In the genomic region with DNA sequence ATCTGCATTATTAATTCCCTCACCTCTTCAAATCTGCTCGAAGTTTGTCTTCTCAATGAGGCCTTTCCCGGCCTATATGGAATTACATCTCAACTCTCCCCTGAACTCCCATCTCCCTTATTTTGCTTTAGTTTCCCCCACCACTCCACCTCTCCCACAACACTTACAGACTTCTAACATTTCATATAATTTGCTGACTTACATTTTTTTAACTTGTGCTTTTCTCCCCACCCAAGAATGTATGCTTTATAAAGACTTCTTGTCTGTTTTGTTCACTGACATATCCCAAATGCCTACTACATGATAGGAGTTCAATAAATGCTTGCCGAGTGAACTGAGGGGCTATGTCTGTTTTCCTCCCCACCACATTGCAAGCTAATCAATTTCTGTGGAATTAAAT, we compare ENCODE assay signal across 25 cellular contexts. TPM values are rescaled to one million over a fixed set of nuclear protein-coding genes. Genes with fewer than 3 reads are reported as not detected.
DNase-seq lines count a peak whose midpoint lies in the region; ATAC-seq and TF ChIP-seq lines count a peak whose summit lies in the region.
"Had no signal": no experiment of that assay in that cellular context is flagged by ENCODE, and none has a peak within 500 bp of the region (broad histone marks: within the 10 kb centered on the region; RNA-seq: fewer than 3 reads in every experiment).

No MANE protein-coding gene starts in this region.

- POLR2A ChIA-PET in IMR-90 (lab: Charles Lee; ENCODE audit: unreplicated experiment), result no interaction called here

- H2AK5ac ChIP-seq in IMR-90 (ENCODE audit: low read depth, low read length), result no peak overlapping the region

- no peaks in the 10 kb centered on the region for H3K36me3 Mint-ChIP-seq in memory B cell
- H3K36me3 Mint-ChIP-seq in activated T-helper 1 cell treated with anti-CD3 and anti-CD28 coated beads, Interleukin-12 subunit alpha, Interleukin-12 subunit beta, Interleukin-2, Interleukin-4 antibody, amounts not matched to agents 30 ng/mL and 10 ng/mL and 1 ng/mL, durations not matched to agents 14 hours and 24 hours and 36 hours (ENCODE audit: low read depth), result peaks cover 1% of the 10 kb centered on the region

- no peak overlapping the region for H3K4me3 Mint-ChIP-seq in memory B cell
- no peak overlapping the region for H3K4me3 Mint-ChIP-seq in activated T-helper 1 cell treated with anti-CD3 and anti-CD28 coated beads, Interleukin-12 subunit alpha, Interleukin-12 subunit beta, Interleukin-2, Interleukin-4 antibody, amounts not matched to agents 30 ng/mL and 10 ng/mL and 1 ng/mL, durations not matched to agents 14 hours and 24 hours and 36 hours
- H3K4me3 Mint-ChIP-seq: CD4-positive, alpha-beta T cell; GM23338 had no signal

- TF ChIP-seq CTCF in IMR-90 (conservative IDR thresholded peaks at IDR 0.05; ENCODE audit: low read depth, low read length), result no peak
- no peak for TF ChIP-seq CTCF in osteoblast (IDR thresholded peaks at IDR 0.05; ENCODE audit: extremely low read depth, low read depth, low read length)
- TF ChIP-seq CTCF in lower leg skin (IDR thresholded peaks at IDR 0.05), result no peak

- H3K9ac ChIP-seq in BLaER1 (no peak overlapping the region), IMR-90 (ENCODE audit: low read depth, low read length) (no peak overlapping the region)
- H3K9ac ChIP-seq: KMS-11 had no signal

- H3K14ac ChIP-seq in IMR-90 (replicated peaks; ENCODE audit: low read depth, low read length), result no peak overlapping the region

- in situ Hi-C loops in IMR-90 (cut with MboI; ENCODE audit: low sequenced_read_pairs), result loop anchor here (10.0 kb wide), 1 partner anchor 438 kb away; no protein-coding TSS in a partner anchor

- no peak overlapping the region for H3K4ac ChIP-seq in IMR-90 (ENCODE audit: low read depth, low read length)

- no peak overlapping the region for H2AK9ac ChIP-seq in IMR-90 (replicated peaks; ENCODE audit: low read depth, low read length, poor library complexity)

- H3K36me3 ChIP-seq in BLaER1 (no peaks in the 10 kb centered on the region), IMR-90 (ENCODE audit: control insufficient read depth, insufficient read depth, low read length) (no peaks in the 10 kb centered on the region), osteoblast (ENCODE audit: insufficient read depth, low read length) (no peaks in the 10 kb centered on the region)
- H3K36me3 ChIP-seq: BLaER1 treated with 17β-estradiol and CSF1 and Interleukin-3, amounts not matched to agents 10 nM and 100 nM had no signal

- BruUV-seq in IMR-90 (replicated peaks; lab: Mats Ljungman, UMichigan), result no TSS peak

- H3K27me3 Mint-ChIP-seq in memory B cell, result no peaks in the 10 kb centered on the region
- H3K27me3 Mint-ChIP-seq in activated T-helper 1 cell treated with anti-CD3 and anti-CD28 coated beads, Interleukin-12 subunit alpha, Interleukin-12 subunit beta, Interleukin-2, Interleukin-4 antibody, amounts not matched to agents 30 ng/mL and 10 ng/mL and 1 ng/mL, durations not matched to agents 14 hours and 24 hours and 36 hours (ENCODE audit: insufficient read depth), result peaks cover 48% of the 10 kb centered on the region

- no peak overlapping the region for H2BK20ac ChIP-seq in IMR-90 (ENCODE audit: low read depth, low read length)

- no peak for TF ChIP-seq POLR2A in IMR-90 (IDR thresholded peaks at IDR 0.05; ENCODE audit: low read depth, low read length)
- no peak for TF ChIP-seq POLR2A in lower leg skin (IDR thresholded peaks at IDR 0.05)

- H2AFZ ChIP-seq in IMR-90 (replicated peaks; ENCODE audit: low read length, poor library complexity) (no peak overlapping the region), osteoblast (ENCODE audit: low read length) (no peak overlapping the region)
- H2AFZ ChIP-seq: GM23338 had no signal

- H4K91ac ChIP-seq in IMR-90 (ENCODE audit: insufficient read depth, low read depth, low read length), result no peak overlapping the region

- DNase-seq in IMR-90 (no peak), memory B cell (ENCODE audit: low spot score in 2 of 2) (no peak), osteoblast (ENCODE audit: insufficient read length, low spot score, missing footprints) (peak; percentile 31), lower leg skin (ENCODE audit: low spot score in 2 of 2) (no peak)
- DNase-seq in activated T-helper 1 cell treated with anti-CD3 and anti-CD28 coated beads, Interleukin-12 subunit alpha, Interleukin-12 subunit beta, Interleukin-2, Interleukin-4 antibody, amounts not matched to agents 30 ng/mL and 10 ng/mL and 1 ng/mL, durations not matched to agents 14 hours and 24 hours and 36 hours (ENCODE audit: low spot score), result no peak
- no peak for DNase-seq in activated naive CD4-positive, alpha-beta T cell treated with anti-CD3 and anti-CD28 coated beads, Interleukin-2, amount 50 U/mL, for 16 hours
- DNase-seq: CD4-positive, alpha-beta T cell; DMS53; H9; MM.1S; NCI-H1092; NCI-H1417 treated with DMSO at 0.1 percent for 48 hours; NCI-H187; NCI-H345; NCI-H748 treated with DMSO at 0.1 percent for 48 hours; NK-92 treated with Interleukin-12 subunit alpha and Interleukin-12 subunit beta, amount 100 ng/mL, for 24 hours; Right ventricle myocardium superior; RPMI8226 had no signal

- intact Hi-C loops in IMR-90 (cut with micrococcal nuclease), result loop anchor here (10.0 kb wide), 1 partner anchor 558 kb away; no protein-coding TSS in a partner anchor
- intact Hi-C loops in activated T-helper 1 cell treated with anti-CD3 and anti-CD28 coated beads, Interleukin-12 subunit alpha, Interleukin-12 subunit beta, Interleukin-2, Interleukin-4 antibody, amounts not matched to agents 30 ng/mL and 10 ng/mL and 1 ng/mL, durations not matched to agents 14 hours and 24 hours and 36 hours (cut with micrococcal nuclease), result loop anchor here (10.0 kb wide), 1 partner anchor 1568 kb away; no protein-coding TSS in a partner anchor
- intact Hi-C loops in lower leg skin (cut with DNase I; ENCODE audit: low total_unique reads), result loop anchor here (10.0 kb wide), 1 partner anchor 218 kb away; no protein-coding TSS in a partner anchor

- no peak overlapping the region for H3K4me3 ChIP-seq in BLaER1
- H3K4me3 ChIP-seq in IMR-90 (ENCODE audit: insufficient read depth, low read depth, low read length), result no peak overlapping the region
- no peak overlapping the region for H3K4me3 ChIP-seq in osteoblast (ENCODE audit: insufficient read depth, low read length)
- no peak overlapping the region for H3K4me3 ChIP-seq in lower leg skin (ENCODE audit: low read depth, poor library complexity, severe bottlenecking)
- H3K4me3 ChIP-seq: GM23338, SJSA1 had no signal

- H2BK120ac ChIP-seq in IMR-90 (ENCODE audit: low read depth, low read length), result no peak overlapping the region

- H3K27me3 ChIP-seq in BLaER1 (peaks cover 44% of the 10 kb centered on the region), IMR-90 (ENCODE audit: control insufficient read depth, insufficient read depth, low read length) (no peaks in the 10 kb centered on the region), osteoblast (ENCODE audit: insufficient read depth, low read length) (no peaks in the 10 kb centered on the region)
- H3K27me3 ChIP-seq: SJSA1 had no signal

- H4K20me1 ChIP-seq in BLaER1, result no peaks in the 10 kb centered on the region
- H4K20me1 ChIP-seq in IMR-90 (ENCODE audit: insufficient read depth, low read length), result no peaks in the 10 kb centered on the region
- H4K20me1 ChIP-seq in osteoblast (ENCODE audit: insufficient read depth, low read length), result no peaks in the 10 kb centered on the region
- H4K20me1 ChIP-seq: BLaER1 treated with 17β-estradiol and CSF1 and Interleukin-3, amounts not matched to agents 10 nM and 100 nM had no signal

- peaks cover 2% of the 10 kb centered on the region for H3K4me1 Mint-ChIP-seq in memory B cell
- peaks cover 8% of the 10 kb centered on the region for H3K4me1 Mint-ChIP-seq in activated T-helper 1 cell treated with anti-CD3 and anti-CD28 coated beads, Interleukin-12 subunit alpha, Interleukin-12 subunit beta, Interleukin-2, Interleukin-4 antibody, amounts not matched to agents 30 ng/mL and 10 ng/mL and 1 ng/mL, durations not matched to agents 14 hours and 24 hours and 36 hours (ENCODE audit: low read depth)

- WGBS in IMR-90 (ENCODE audit: extremely low coverage in 2 of 2, insufficient read length in 1 of 2), 2 experiments, result 83% methylated on average over 2 of the region's 3 CpGs; no CpG with 5 or more reads in 1 of the 2 experiments
- WGBS in lower leg skin, 2 donors, result 90 to 94% methylated on average over 3 of the region's 3 CpGs

- H3K79me1 ChIP-seq in IMR-90 (ENCODE audit: low read depth in 1 of 2, low read length in 2 of 2), result peaks cover 0 to 18% of the 10 kb centered on the region in 2 experiments; a peak in 2 of 4 replicates

- H3K4me1 ChIP-seq in BLaER1 (peaks cover 21% of the 10 kb centered on the region), IMR-90 (ENCODE audit: control insufficient read depth, insufficient read depth, low read length) (no peaks in the 10 kb centered on the region), osteoblast (ENCODE audit: insufficient read depth, low read length) (peaks cover 7% of the 10 kb centered on the region)

- H4K5ac ChIP-seq in IMR-90 (ENCODE audit: low read depth, low read length), result no peak overlapping the region

- no peak overlapping the region for H3K23ac ChIP-seq in IMR-90 (ENCODE audit: low read depth, low read length)

- H3K4me2 ChIP-seq in BLaER1 (0 out of 2 replicates have a peak overlapping the region, but pooled peaks have one; percentile 86), IMR-90 (ENCODE audit: low read depth, low read length) (no peak overlapping the region), osteoblast (ENCODE audit: insufficient read depth, low read length) (no peak overlapping the region)

- H3K27ac ChIP-seq in BLaER1 (no peak overlapping the region), IMR-90 (ENCODE audit: insufficient read depth, low read length) (no peak overlapping the region), osteoblast (ENCODE audit: low read depth, low read length) (no peak overlapping the region)
- H3K27ac ChIP-seq: KMS-11, SJSA1 had no signal

- H2BK15ac ChIP-seq in IMR-90 (ENCODE audit: low read depth, low read length), result no peak overlapping the region

- H3K9me3 Mint-ChIP-seq in memory B cell, result no peaks in the 10 kb centered on the region
- no peaks in the 10 kb centered on the region for H3K9me3 Mint-ChIP-seq in activated T-helper 1 cell treated with anti-CD3 and anti-CD28 coated beads, Interleukin-12 subunit alpha, Interleukin-12 subunit beta, Interleukin-2, Interleukin-4 antibody, amounts not matched to agents 30 ng/mL and 10 ng/mL and 1 ng/mL, durations not matched to agents 14 hours and 24 hours and 36 hours
- H3K9me3 Mint-ChIP-seq: CD4-positive, alpha-beta T cell had no signal

- CTCF ChIA-PET in IMR-90 (lab: Yijun Ruan, JAX), result no interaction called here

- peaks cover 17% of the 10 kb centered on the region for H3K79me2 ChIP-seq in osteoblast (ENCODE audit: insufficient read depth, low read length)

- H3K9me1 ChIP-seq in IMR-90 (ENCODE audit: insufficient read depth, low read length), result no peaks in the 10 kb centered on the region

- H3K9me3 ChIP-seq in BLaER1, result peaks cover 8% of the 10 kb centered on the region
- H3K9me3 ChIP-seq in IMR-90 (ENCODE audit: control insufficient read depth, insufficient read depth, low read length), result no peaks in the 10 kb centered on the region
- no peaks in the 10 kb centered on the region for H3K9me3 ChIP-seq in osteoblast (ENCODE audit: low read depth, low read length)
- H3K9me3 ChIP-seq: SJSA1 had no signal

- H2BK5ac ChIP-seq in IMR-90 (ENCODE audit: low read depth, low read length, poor library complexity, severe bottlenecking), result no peak overlapping the region

- no peak overlapping the region for H4K8ac ChIP-seq in IMR-90 (ENCODE audit: low read depth in 2 of 2, low read length in 2 of 2)

- no peak for TF ChIP-seq RAD21 in IMR-90 (IDR thresholded peaks at IDR 0.05; ENCODE audit: low read length)

- H3K27ac Mint-ChIP-seq in memory B cell, result peak overlapping the region; percentile 11
- H3K27ac Mint-ChIP-seq in activated T-helper 1 cell treated with anti-CD3 and anti-CD28 coated beads, Interleukin-12 subunit alpha, Interleukin-12 subunit beta, Interleukin-2, Interleukin-4 antibody, amounts not matched to agents 30 ng/mL and 10 ng/mL and 1 ng/mL, durations not matched to agents 14 hours and 24 hours and 36 hours, result no peak overlapping the region
- H3K27ac Mint-ChIP-seq: CD4-positive, alpha-beta T cell; GM23338; H9 had no signal

- ATAC-seq in IMR-90 (ENCODE audit: low read depth) (no peak), memory B cell (ENCODE audit: low read depth) (no peak), GM19463 (IDR thresholded peaks at IDR 0.05; ENCODE audit: unreplicated experiment) (no peak)
- ATAC-seq: GM23338 had no signal

- dilution Hi-C loops in IMR-90 (cut with HindIII; ENCODE audit: low sequenced_read_pairs, unreplicated experiment), result no loop called here

- no peak overlapping the region for H3K56ac ChIP-seq in IMR-90 (ENCODE audit: extremely low read depth, insufficient read depth, low read length)

- no peak overlapping the region for H3K18ac ChIP-seq in IMR-90 (ENCODE audit: low read depth, low read length)

RNA-seq across cellular contexts. Expression of gene MARCKS, which starts 3.9 kb away (rescaled TPM):
- 40.7 and 111 TPM in 2 replicates for total RNA-seq in IMR-90 (2012; rRNA removed)
- 34.5 and 46.8 TPM in 2 replicates for polyA plus RNA-seq in IMR-90 (2012; rRNA removed)
- 10.9 and 24.0 TPM in 2 replicates for polyA plus RNA-seq in IMR-90 (2012; cell fraction: cytosol; rRNA removed)
- polyA plus RNA-seq in IMR-90 (2012; cell fraction: nucleus; rRNA removed; ENCODE audit: low replicate concordance), result 18.4 and 20.0 TPM in 2 replicates
- 535 and 570 TPM in 2 replicates for total RNA-seq in osteoblast
- 0.05 and 0.10 TPM in 2 replicates for total RNA-seq in activated T-helper 1 cell treated with anti-CD3 and anti-CD28 coated beads, Interleukin-12 subunit alpha, Interleukin-12 subunit beta, Interleukin-2, Interleukin-4 antibody, amounts not matched to agents 30 ng/mL and 10 ng/mL and 1 ng/mL, durations not matched to agents 14 hours and 24 hours and 36 hours
- total RNA-seq in lower leg skin, result 100 to 1,000 TPM in 1 of 4 donors, 10 to 100 TPM in 3; 48.6 to 130 (median 66.2) TPM
- total RNA-seq: G401 had no signal

Comparison
In these comparisons a context has a peak if more than half of its experiments do, and no peak if none do; other contexts are left out.
1. RNA of gene MARCKS, which starts 3.9 kb away (total RNA-seq): 535 to 570 TPM in osteoblast, 48.6 to 130 TPM in lower leg skin and 40.7 to 111 TPM in IMR-90; 0.05 to 0.10 TPM in activated T-helper 1 cell treated with anti-CD3 and anti-CD28 coated beads, Interleukin-12 subunit alpha, Interleukin-12 subunit beta, Interleukin-2, Interleukin-4 antibody, amounts not matched to agents 30 ng/mL and 10 ng/mL and 1 ng/mL, durations not matched to agents 14 hours and 24 hours and 36 hours; every median in the first group is over 10 times any median in the second.